8 cellular contexts compared by ENCODE assay signal in the genomic region with DNA sequence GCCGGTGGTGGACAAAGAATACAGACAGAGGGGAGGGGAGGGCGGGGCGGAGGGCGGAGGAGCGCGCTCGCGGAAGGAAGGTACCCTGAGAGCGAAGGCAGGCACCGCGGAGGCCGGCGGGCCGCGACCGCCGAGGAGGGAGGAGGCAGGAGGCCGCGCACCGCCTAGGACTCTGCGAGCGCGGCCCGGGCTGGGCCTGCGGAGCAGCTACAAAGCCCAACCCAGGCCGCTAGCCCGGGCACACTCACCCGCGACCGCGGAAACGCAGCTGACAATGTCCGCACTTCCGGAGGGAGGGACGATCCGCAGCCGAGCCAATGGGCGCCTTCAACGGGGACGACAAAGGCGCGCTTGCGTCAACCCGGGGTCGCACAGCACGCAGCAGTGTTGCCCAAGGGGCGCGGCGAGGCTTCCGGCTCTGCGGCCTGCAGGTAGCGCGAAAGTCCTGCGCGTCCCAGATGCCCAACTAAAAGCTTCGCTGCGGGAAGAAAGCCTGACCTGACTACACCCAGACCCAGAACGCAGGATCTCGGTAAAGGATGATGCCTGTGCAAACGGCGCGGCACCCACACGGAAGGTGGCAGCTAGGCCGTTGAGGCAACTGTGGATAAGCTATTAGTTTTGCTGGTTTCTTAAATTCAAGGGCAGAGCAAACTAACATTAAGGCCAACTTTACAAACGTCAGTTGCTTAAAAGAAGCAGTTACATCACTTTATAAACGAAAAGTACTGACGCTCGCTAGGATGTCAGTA. TPM values are rescaled to one million over a fixed set of nuclear protein-coding genes. Genes with fewer than 3 reads are reported as not detected.
DNase-seq lines count a peak whose midpoint lies in the region; ATAC-seq, FAIRE-seq and TF ChIP-seq lines count a peak whose summit lies in the region.

A gene (minus strand): TSS at position 276 of the 752 bp plus-strand sequence. CDS start 3,486 bp downstream, outside the sequence.

- TF ChIP-seq POLR2A in body of pancreas (IDR thresholded peaks at IDR 0.05), result peak; percentile 91 to 96 (median 93)

- 3 to 5% methylated on average over 36 to 65 of the region's 68 CpGs for WGBS in body of pancreas, 2 donors
- no CpG with 5 or more reads among the region's 68 CpGs for WGBS in iPS DF 6.9 (ENCODE audit: insufficient coverage, insufficient read length)

- H3K9me3 ChIP-seq in body of pancreas, result no peaks in the 10 kb centered on the region
- no peaks in the 10 kb centered on the region for H3K9me3 ChIP-seq in iPS DF 6.9 (ENCODE audit: control insufficient read depth, insufficient read depth, low read length)

- H3K4me3 ChIP-seq in body of pancreas (peak within 1 kb of the TSS; percentile 57 to 72), iPS DF 6.9 (ENCODE audit: low read length) (peak within 1 kb of the TSS; percentile 84), skeletal muscle cell (ENCODE audit: low read depth, low read length) (peak within 1 kb of the TSS; percentile 58)

- peak; percentile 91 for ATAC-seq in GM18520 (IDR thresholded peaks at IDR 0.05; ENCODE audit: unreplicated experiment)
- peak; percentile 94 for ATAC-seq in HG03064 (IDR thresholded peaks at IDR 0.05; ENCODE audit: low read depth, unreplicated experiment)
- ATAC-seq in body of pancreas, result peak; percentile 97

- FAIRE-seq in TTC549 (lab: Jason Lieb, UNC), result peak; percentile 22

- H3K36me3 ChIP-seq in body of pancreas (replicated peaks in 1 of 2; ENCODE audit: insufficient read depth in 1 of 2, low read depth in 2 of 2) (peaks cover 3 to 7% of the 10 kb centered on the region in 2 donors), iPS DF 6.9 (ENCODE audit: control insufficient read depth, insufficient read depth, low read length) (peaks cover 10% of the 10 kb centered on the region; the same call in 1 of the 2 replicates)

- DNase-seq in NCI-H2107 treated with DMSO at 0.1 percent for 48 hours (lab: John Stamatoyannopoulos, UW; ENCODE audit: unreplicated experiment) (peak; percentile 85), body of pancreas (peak; percentile 94 to 95 (median 94)), iPS DF 6.9 (ENCODE audit: low read depth, low spot score) (peak; percentile 95), skeletal muscle cell (ENCODE audit: low read depth) (peak; percentile 85)

- intact Hi-C loops in body of pancreas (cut with DNase I), result no loop called here

- peak within 1 kb of the TSS; percentile 93 for H3K27ac ChIP-seq in 22Rv1
- H3K27ac ChIP-seq in body of pancreas, result peak within 1 kb of the TSS; percentile 79 to 98 (median 88)
- no peak within 1 kb of the TSS for H3K27ac ChIP-seq in iPS DF 6.9 (ENCODE audit: low read length)

- H3K27me3 ChIP-seq in body of pancreas, result no peaks in the 10 kb centered on the region
- H3K27me3 ChIP-seq in iPS DF 6.9 (ENCODE audit: control insufficient read depth, insufficient read depth, low read length), result no peaks in the 10 kb centered on the region

- TF ChIP-seq CTCF in 22Rv1 (IDR thresholded peaks at IDR 0.05), result no peak
- peak in 1 of 7 experiments; percentile 12 for TF ChIP-seq CTCF in body of pancreas (IDR thresholded peaks at IDR 0.05)

- H3K4me1 ChIP-seq in body of pancreas, result peaks cover 46% of the 10 kb centered on the region
- no peaks in the 10 kb centered on the region for H3K4me1 ChIP-seq in iPS DF 6.9 (ENCODE audit: control insufficient read depth, insufficient read depth, low read length)

RNA-seq across cellular contexts. Expression of the gene that starts here (rescaled TPM):
- total RNA-seq in body of pancreas, result 10 to 100 TPM; 19.7 to 22.4 TPM
